Comparison of ENCODE assay signal across 28 cellular contexts in the genomic region with DNA sequence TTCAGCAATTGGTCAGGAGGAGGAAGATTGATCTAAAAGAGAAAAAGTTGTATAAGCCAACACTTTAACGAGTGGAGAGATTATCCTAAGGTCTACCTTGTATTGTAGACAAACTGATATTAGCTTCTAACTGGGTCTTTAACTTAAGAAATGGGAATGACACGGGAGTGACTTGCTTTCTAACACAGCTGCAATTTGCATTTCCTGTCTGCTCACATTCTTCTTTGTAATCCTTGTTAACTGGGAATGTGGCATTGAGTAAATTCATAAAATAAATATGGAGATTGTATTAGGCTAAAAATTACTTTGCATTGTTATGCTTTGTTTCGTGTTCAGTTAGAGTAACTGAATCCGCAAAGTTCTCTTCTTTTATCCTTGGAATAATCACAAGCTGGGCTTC. TPM values are rescaled to one million over a fixed set of nuclear protein-coding genes. Genes with fewer than 3 reads are reported as not detected.
"Had no signal": no experiment of that assay in that cellular context is flagged by ENCODE, and none has a peak within 500 bp of the region (broad histone marks: within the 10 kb centered on the region; RNA-seq: fewer than 3 reads in every experiment).

No MANE protein-coding gene starts in this region.

- ATAC-seq: activated CD8-positive, alpha-beta T cell treated with anti-CD3 and anti-CD28 coated beads for 36 hours; activated naive CD4-positive, alpha-beta T cell treated with anti-CD3 and anti-CD28 coated beads, Interleukin-2, amount 50 U/mL, for 72 hours; body of pancreas; K562; Right ventricle myocardium inferior; SK-N-SH treated with all-trans-retinoic acid at 6 μM for 48 hours; T-cell; T-helper 17 cell had no signal

- H3K4me2 ChIP-seq: PC-9 had no signal

- H3K27me3 Mint-ChIP-seq: activated CD4-positive, alpha-beta T cell treated with anti-CD3 and anti-CD28 coated beads, Interleukin-2, amount 10 ng/mL, durations not matched to agents 24 days and 14 days; activated T-cell treated with anti-CD3 and anti-CD28 coated beads, Interleukin-2, amount 50 U/mL, for 24 hours had no signal

- H3K9me3 Mint-ChIP-seq: activated CD4-positive, alpha-beta T cell treated with anti-CD3 and anti-CD28 coated beads, Interleukin-2, amount 10 ng/mL, durations not matched to agents 24 days and 14 days; activated CD8-positive, alpha-beta T cell treated with anti-CD3 and anti-CD28 coated beads for 36 hours; activated naive CD4-positive, alpha-beta T cell treated with anti-CD3 and anti-CD28 coated beads for 36 hours; activated naive CD4-positive, alpha-beta T cell treated with anti-CD3 and anti-CD28 coated beads, Interleukin-2, amount 50 U/mL, for 72 hours; activated T-cell treated with anti-CD3 and anti-CD28 coated beads, Interleukin-2, amount 50 U/mL, for 24 hours; activated T-helper 2 cell treated with anti-CD3 and anti-CD28 coated beads, Interferon-gamma antibody, Interleukin-2, Interleukin-4, amounts not matched to agents 10 μg/mL and 5 μg/mL and 100 μg/mL, durations not matched to agents 14 hours and 24 hours and 36 hours had no signal

- H3K27ac ChIP-seq: adrenal gland, body of pancreas, breast epithelium, PC-9, RWPE1 had no signal

- H3K27ac Mint-ChIP-seq: activated CD4-positive, alpha-beta T cell treated with anti-CD3 and anti-CD28 coated beads, Interleukin-2, amount 10 ng/mL, durations not matched to agents 24 days and 14 days; activated CD8-positive, alpha-beta T cell treated with anti-CD3 and anti-CD28 coated beads for 36 hours; activated naive CD4-positive, alpha-beta T cell treated with anti-CD3 and anti-CD28 coated beads for 36 hours; activated naive CD4-positive, alpha-beta T cell treated with anti-CD3 and anti-CD28 coated beads, Interleukin-2, amount 50 U/mL, for 72 hours; activated T-cell treated with anti-CD3 and anti-CD28 coated beads, Interleukin-2, amount 50 U/mL, for 24 hours; activated T-helper 2 cell treated with anti-CD3 and anti-CD28 coated beads, Interferon-gamma antibody, Interleukin-2, Interleukin-4, amounts not matched to agents 10 μg/mL and 5 μg/mL and 100 μg/mL, durations not matched to agents 14 hours and 24 hours and 36 hours; T-cell; T-helper 17 cell had no signal

- H3K4me1 ChIP-seq: adrenal gland, breast epithelium had no signal

- H3K4me3 Mint-ChIP-seq: activated CD4-positive, alpha-beta T cell treated with anti-CD3 and anti-CD28 coated beads, Interleukin-2, amount 10 ng/mL, durations not matched to agents 24 days and 14 days; activated CD8-positive, alpha-beta T cell treated with anti-CD3 and anti-CD28 coated beads for 36 hours; activated naive CD4-positive, alpha-beta T cell treated with anti-CD3 and anti-CD28 coated beads for 36 hours; activated T-cell treated with anti-CD3 and anti-CD28 coated beads, Interleukin-2, amount 50 U/mL, for 24 hours; T-cell; T-helper 17 cell had no signal

- DNase-seq: activated CD4-positive, alpha-beta T cell treated with anti-CD3 and anti-CD28 coated beads, Interleukin-2, amount 10 ng/mL, durations not matched to agents 24 days and 14 days; activated CD4-positive, alpha-beta T cell treated with anti-CD3 and anti-CD28 coated beads, Interleukin-2, amount 50 U/mL, for 4 hours; activated CD8-positive, alpha-beta T cell treated with anti-CD3 and anti-CD28 coated beads for 36 hours; activated gamma-delta T cell treated with Interleukin-2 at 50 U/mL for 16 hours; activated naive CD4-positive, alpha-beta T cell treated with anti-CD3 and anti-CD28 coated beads for 36 hours; activated T-cell treated with anti-CD3 and anti-CD28 coated beads, Interleukin-2, amount 50 U/mL, for 24 hours; adrenal gland; body of pancreas; IMR-90; NCI-H1048; NCI-H1105 treated with DMSO at 0.1 percent for 48 hours; NCI-H1436; NCI-H1694; NCI-H2029; NCI-H345; NCI-H524 treated with DMSO at 0.1 percent for 48 hours; PC-9; SIG-M5; T-cell; T-helper 17 cell; T1000 had no signal

- H2AFZ ChIP-seq: PC-9 had no signal

- H3K27me3 ChIP-seq: adrenal gland, body of pancreas, breast epithelium had no signal

- H3K36me3 ChIP-seq: adrenal gland, breast epithelium had no signal

- H3K36me3 Mint-ChIP-seq: activated naive CD4-positive, alpha-beta T cell treated with anti-CD3 and anti-CD28 coated beads, Interleukin-2, amount 50 U/mL, for 72 hours; T-cell had no signal

- H3K4me1 Mint-ChIP-seq: activated CD4-positive, alpha-beta T cell treated with anti-CD3 and anti-CD28 coated beads, Interleukin-2, amount 10 ng/mL, durations not matched to agents 24 days and 14 days; T-cell; T-helper 17 cell had no signal

- H3K9me3 ChIP-seq: adrenal gland, body of pancreas, breast epithelium had no signal

- H3K4me3 ChIP-seq: adrenal gland, body of pancreas, breast epithelium, K562, PC-9 had no signal

RNA-seq across cellular contexts. Expression of a gene that starts 54.3 kb away (rescaled TPM):
- total RNA-seq: PC-9 had no signal
